In genomic region chr22:24266495-24266894, GRCh38 we compare ENCODE assay signal across 1 cellular context.
TF ChIP-seq lines count a peak whose summit lies in the region.

No MANE protein-coding gene starts in this region.

TF ChIP-seq in HepG2, 621 proteins besides CTCF, POLR2A, EP300 and RAD21:
- peak; percentile 26; the same call in 1 of the 2 replicates for TF ChIP-seq CEBPG (CRISPR knock-in tag; IDR thresholded peaks at IDR 0.05)
- TF ChIP-seq ZNF770 (CRISPR knock-in tag; IDR thresholded peaks at IDR 0.05): peak; percentile 96
